ENCODE assay signal across 22 cellular contexts in genomic region chr5:124696898-124697297, GRCh38. TPM values are rescaled to one million over a fixed set of nuclear protein-coding genes. Genes with fewer than 3 reads are reported as not detected.
A peak's percentile ranks its signal among the peaks of the same experiment; 100 is the strongest.
DNase-seq lines count a peak whose midpoint lies in the region; ATAC-seq and TF ChIP-seq lines count a peak whose summit lies in the region.
"Had no signal": no experiment of that assay in that cellular context is flagged by ENCODE, and none has a peak within 500 bp of the region (broad histone marks: within the 10 kb centered on the region; RNA-seq: fewer than 3 reads in every experiment).

No MANE protein-coding gene starts in this region.

- no peak overlapping the region for H3K4me3 ChIP-seq in body of pancreas
- H3K4me3 ChIP-seq in muscle layer of duodenum (ENCODE audit: low read depth in 1 of 2, low read length in 2 of 2), result no peak overlapping the region
- no peak overlapping the region for H3K4me3 ChIP-seq in transverse colon
- H3K4me3 ChIP-seq: prostate gland, SJCRH30 had no signal

- H3K27ac ChIP-seq in body of pancreas, result peak overlapping the region in 3 of 4 donors; percentile 9 to 72 (median 56)
- H3K27ac ChIP-seq in muscle layer of duodenum (ENCODE audit: low read length), result peak overlapping the region; percentile 94
- peak overlapping the region; percentile 68 to 79 (median 76) for H3K27ac ChIP-seq in transverse colon
- H3K27ac ChIP-seq: SJCRH30 had no signal

- in situ Hi-C loops in transverse colon (cut with MboI; ENCODE audit: low pct_ligation_motif_present in 1 of 4, low pct_unique_long_range_greater_than_20kb in 1 of 4, low sequenced_read_pairs in 3 of 4), result no loop called here

- H3K9me3 ChIP-seq in body of pancreas (no peaks in the 10 kb centered on the region), muscle layer of duodenum (ENCODE audit: control insufficient read depth in 1 of 2, low read length in 2 of 2) (no peaks in the 10 kb centered on the region), transverse colon (no peaks in the 10 kb centered on the region)
- H3K9me3 ChIP-seq: prostate gland, SJCRH30 had no signal

- intact Hi-C loops in body of pancreas (cut with DNase I) (no loop called here), transverse colon (cut with DNase I; ENCODE audit: low total_unique reads) (no loop called here), left colon (cut with DNase I, micrococcal nuclease) (no loop called here)

- no peak for TF ChIP-seq POLR2A in body of pancreas (IDR thresholded peaks at IDR 0.05)
- no peak for TF ChIP-seq POLR2A in transverse colon (IDR thresholded peaks at IDR 0.05)

- DNase-seq in body of pancreas, result no peak
- DNase-seq in transverse colon, result no peak
- DNase-seq in NCI-H446 treated with DMSO at 0.1 percent for 48 hours (lab: John Stamatoyannopoulos, UW), result no peak
- DNase-seq in left colon, result no peak
- DNase-seq: activated CD4-positive, alpha-beta memory T cell treated with anti-CD3 and anti-CD28 coated beads for 36 hours; activated CD8-positive, alpha-beta memory T cell treated with anti-CD3 and anti-CD28 coated beads, Interleukin-2, amount 50 U/mL, for 48 hours; aorta; effector CD4-positive, alpha-beta T cell; EL; erythroblast; HFFc6; Karpas-422; NCI-H146; NCI-H2171; NK-92 treated with Interleukin-12 subunit alpha and Interleukin-12 subunit beta, amount 100 ng/mL, for 24 hours; SJCRH30; T-cell had no signal

- ATAC-seq in HG02642 (IDR thresholded peaks at IDR 0.05; ENCODE audit: poor library complexity, unreplicated experiment) (peak; percentile 53), body of pancreas (no peak), left colon (no peak), HG03039 (IDR thresholded peaks at IDR 0.05; ENCODE audit: unreplicated experiment) (no peak)
- ATAC-seq: T-cell had no signal

- TF ChIP-seq EP300 in transverse colon (IDR thresholded peaks at IDR 0.05; ENCODE audit: low read depth), result no peak

- peaks cover 39% of the 10 kb centered on the region for H3K4me1 ChIP-seq in body of pancreas
- H3K4me1 ChIP-seq in muscle layer of duodenum (ENCODE audit: control insufficient read depth in 1 of 2, insufficient read depth in 2 of 2, low read length in 2 of 2), result peaks cover 11 to 16% of the 10 kb centered on the region in 2 donors
- H3K4me1 ChIP-seq in transverse colon, result peaks cover 8 to 40% (median 25%) of the 10 kb centered on the region in 4 donors

- H3K36me3 ChIP-seq in body of pancreas (replicated peaks in 1 of 2; ENCODE audit: insufficient read depth in 1 of 2, low read depth in 2 of 2), result no peaks in the 10 kb centered on the region
- H3K36me3 ChIP-seq in muscle layer of duodenum (ENCODE audit: control insufficient read depth in 1 of 2, insufficient read depth in 2 of 2, low read length in 2 of 2), result no peaks in the 10 kb centered on the region
- no peaks in the 10 kb centered on the region for H3K36me3 ChIP-seq in transverse colon
- H3K36me3 ChIP-seq: prostate gland, SJCRH30 had no signal

- WGBS in body of pancreas, 2 donors, result 89 to 94% methylated on average over 7 of the region's 7 CpGs
- 88 to 91% methylated on average over 7 of the region's 7 CpGs for WGBS in transverse colon (ENCODE audit: low coverage in 1 of 2), 2 donors

- TF ChIP-seq CTCF in body of pancreas (IDR thresholded peaks at IDR 0.05) (no peak), transverse colon (IDR thresholded peaks at IDR 0.05) (no peak)

- H3K27me3 ChIP-seq in body of pancreas (no peaks in the 10 kb centered on the region), muscle layer of duodenum (ENCODE audit: low read depth, low read length) (no peaks in the 10 kb centered on the region), transverse colon (no peaks in the 10 kb centered on the region)
- H3K27me3 ChIP-seq: SJCRH30 had no signal

RNA-seq across cellular contexts. Expression of gene ZNF608, which starts 49.5 kb away (rescaled TPM):
- total RNA-seq in body of pancreas, result 10 to 100 TPM; 30.1 to 33.6 TPM
- total RNA-seq in transverse colon, result 10 to 100 TPM; 30.6 to 83.2 (median 41.2) TPM
- 10 to 100 TPM; 16.2 to 23.1 TPM for total RNA-seq in left colon
- total RNA-seq: activated CD4-positive, alpha-beta memory T cell treated with anti-CD3 and anti-CD28 coated beads for 36 hours; activated T-helper 2 cell treated with anti-CD3 and anti-CD28 coated beads, Interferon-gamma antibody, Interleukin-2, Interleukin-4, amounts not matched to agents 10 μg/mL and 5 μg/mL and 100 μg/mL, durations not matched to agents 14 hours and 24 hours and 36 hours had no signal
